In genomic region chr7:110283056-110283455, GRCh38 we compare ENCODE assay signal across 17 cellular contexts.
"Had no signal": no experiment of that assay in that cellular context is flagged by ENCODE, and none has a peak within 500 bp of the region (broad histone marks: within the 10 kb centered on the region; RNA-seq: fewer than 3 reads in every experiment).

No MANE protein-coding gene starts in this region.

- H3K27me3 ChIP-seq: gastrocnemius medialis, neural progenitor cell, sigmoid colon had no signal

- H3K9me3 ChIP-seq: gastrocnemius medialis, left ventricle myocardium inferior, mucosa of descending colon, sigmoid colon had no signal

- H3K4me1 ChIP-seq: gastrocnemius medialis, left ventricle myocardium inferior, sigmoid colon had no signal

- H3K4me3 ChIP-seq: gastrocnemius medialis, left ventricle myocardium inferior, mucosa of descending colon, neural progenitor cell, sigmoid colon had no signal

- H3K36me3 ChIP-seq: gastrocnemius medialis, left ventricle myocardium inferior, neural progenitor cell, sigmoid colon had no signal

- DNase-seq: activated CD4-positive, alpha-beta T cell treated with anti-CD3 and anti-CD28 coated beads, Interleukin-2, amount 10 ng/mL, durations not matched to agents 24 days and 14 days; activated CD8-positive, alpha-beta memory T cell treated with anti-CD3 and anti-CD28 coated beads, Interleukin-2, amount 50 U/mL, for 4 hours; activated naive CD4-positive, alpha-beta T cell treated with anti-CD3 and anti-CD28 coated beads for 36 hours; activated naive CD8-positive, alpha-beta T cell treated with anti-CD3 and anti-CD28 coated beads, Interleukin-2, amount 50 U/mL, for 24 hours; activated T-cell treated with anti-CD3 and anti-CD28 coated beads, Interleukin-2, amount 50 U/mL, for 4 hours; aorta; cortex of kidney; effector CD4-positive, alpha-beta T cell; gastrocnemius medialis; head of caudate nucleus; left ventricle myocardium inferior; naive thymus-derived CD4-positive, alpha-beta T cell; sigmoid colon; stimulated activated CD8-positive, alpha-beta memory T cell treated with anti-CD3 and anti-CD28 coated beads, Interleukin-4, amount 100 ng/mL, for 48 hours; stimulated activated naive CD4-positive, alpha-beta T cell had no signal

- H3K27ac ChIP-seq: gastrocnemius medialis, left ventricle myocardium inferior, neural progenitor cell, sigmoid colon had no signal
